20 cellular contexts compared by ENCODE assay signal in genomic region chr14:50957296-50957695, GRCh38. TPM values are rescaled to one million over a fixed set of nuclear protein-coding genes. Genes with fewer than 3 reads are reported as not detected.
DNase-seq lines count a peak whose midpoint lies in the region; ATAC-seq, FAIRE-seq and TF ChIP-seq lines count a peak whose summit lies in the region.
"Had no signal": no experiment of that assay in that cellular context is flagged by ENCODE, and none has a peak within 500 bp of the region (broad histone marks: within the 10 kb centered on the region; RNA-seq: fewer than 3 reads in every experiment).

No MANE protein-coding gene starts in this region.

- dilution Hi-C loops in endothelial cell of umbilical vein (cut with MboI; ENCODE audit: extremely low pct_ligation_motif_present, low sequenced_read_pairs): no loop called here

- TF ChIP-seq POLR2A in endothelial cell of umbilical vein (IDR thresholded peaks at IDR 0.05; ENCODE audit: low read depth, low read length) (no peak), uterus (IDR thresholded peaks at IDR 0.05) (no peak)

- intact Hi-C loops in endothelial cell of umbilical vein (cut with micrococcal nuclease) (loop anchor here (5.0 kb wide), 1 partner anchor 140 kb away; the partner anchor contains the start of gene TRIM9), uterus (cut with DNase I; ENCODE audit: low total_unique reads) (no loop called here)

- no peaks in the 10 kb centered on the region for H3K79me2 ChIP-seq in endothelial cell of umbilical vein (ENCODE audit: control insufficient read depth, insufficient read depth, low read length)

- peaks cover 31% of the 10 kb centered on the region for H3K4me1 ChIP-seq in endothelial cell of umbilical vein (ENCODE audit: control insufficient read depth, extremely low read depth, insufficient read depth, low read length)
- H3K4me1 ChIP-seq in uterus: peaks cover 4% of the 10 kb centered on the region in 2 donors
- H3K4me1 ChIP-seq: testis had no signal

- H3K9ac ChIP-seq in endothelial cell of umbilical vein (replicated peaks; ENCODE audit: extremely low read depth, insufficient read depth, low read length): no peak overlapping the region

- CTCF ChIA-PET in endothelial cell of umbilical vein (lab: Charles Lee): no interaction called here

- H3K36me3 ChIP-seq in endothelial cell of umbilical vein (ENCODE audit: control insufficient read depth in 2 of 2, extremely low read depth in 1 of 2, insufficient read depth in 2 of 2, low read length in 2 of 2) (no peaks in the 10 kb centered on the region), uterus (no peaks in the 10 kb centered on the region)
- H3K36me3 ChIP-seq: gastrocnemius medialis, HAP-1 had no signal

- H3K27me3 ChIP-seq in endothelial cell of umbilical vein (ENCODE audit: control insufficient read depth in 2 of 2, insufficient read depth in 2 of 2, low read length in 2 of 2) (no peaks in the 10 kb centered on the region), uterus (no peaks in the 10 kb centered on the region)
- H3K27me3 ChIP-seq: gastrocnemius medialis, testis had no signal

- H3K27ac ChIP-seq in endothelial cell of umbilical vein (ENCODE audit: insufficient read depth, low read depth, low read length) (no peak overlapping the region), uterus (peak overlapping the region; percentile 70 to 85)
- H3K27ac ChIP-seq: 22Rv1, gastrocnemius medialis, testis had no signal

- H3K4me2 ChIP-seq in endothelial cell of umbilical vein (ENCODE audit: insufficient read depth, low read length): no peak overlapping the region

- ATAC-seq in GM19455 (IDR thresholded peaks at IDR 0.05; ENCODE audit: unreplicated experiment): no peak
- ATAC-seq in HG02571 (IDR thresholded peaks at IDR 0.05; ENCODE audit: unreplicated experiment): no peak
- ATAC-seq: CD8-positive, alpha-beta T cell; gastrocnemius medialis; HepG2 had no signal

- no peak overlapping the region for H3K4me3 ChIP-seq in endothelial cell of umbilical vein (replicated peaks in 1 of 3; ENCODE audit: insufficient read depth in 1 of 3, low read depth in 1 of 3, low read length in 3 of 3)
- H3K4me3 ChIP-seq in uterus: no peak overlapping the region
- H3K4me3 ChIP-seq: gastrocnemius medialis, HAP-1 had no signal

- no peaks in the 10 kb centered on the region for H3K9me1 ChIP-seq in endothelial cell of umbilical vein (replicated peaks; ENCODE audit: control insufficient read depth, extremely low read depth, insufficient read depth, low read length)

- H2AFZ ChIP-seq in endothelial cell of umbilical vein (ENCODE audit: low read depth, low read length): no peak overlapping the region

- no TSS peak for BruUV-seq in endothelial cell of umbilical vein (replicated peaks; lab: Mats Ljungman, UMichigan)

- peak; percentile 46 for DNase-seq in SIG-M5 treated with dmso at 0.1 percent for 504 hours (lab: John Stamatoyannopoulos, UW; ENCODE audit: unreplicated experiment)
- no peak for DNase-seq in SIG-M5 (lab: John Stamatoyannopoulos, UW)
- DNase-seq in RPMI7951 (ENCODE audit: low read depth): peak; percentile 40
- DNase-seq in endothelial cell of umbilical vein (ENCODE audit: low read depth, low spot score): no peak
- peak in 1 of 2 donors; percentile 60 for DNase-seq in uterus
- no peak for DNase-seq in NCI-H2171 (lab: John Stamatoyannopoulos, UW)
- DNase-seq: activated naive CD8-positive, alpha-beta T cell treated with anti-CD3 and anti-CD28 coated beads for 36 hours; activated T-cell treated with anti-CD3 and anti-CD28 coated beads, Interleukin-2, amount 50 U/mL, for 24 hours; CD8-positive, alpha-beta T cell; endodermal cell; gastrocnemius medialis; GF-D8; NCI-H1105; stimulated activated CD4-positive, alpha-beta T cell treated with anti-CD3 and anti-CD28 coated beads, Interleukin-4, amount 100 ng/mL, for 1 hour; testis had no signal

- POLR2A ChIA-PET in endothelial cell of umbilical vein (lab: Charles Lee): interaction anchor here (0.6 kb wide), 1 partner anchor 694 kb away, joined by 3 read pairs; the partner anchor contains the start of gene FRMD6

- no peak for FAIRE-seq in endothelial cell of umbilical vein (lab: Jason Lieb, UNC)
- FAIRE-seq: HepG2 had no signal

- no peaks in the 10 kb centered on the region for H4K20me1 ChIP-seq in endothelial cell of umbilical vein (replicated peaks; ENCODE audit: control insufficient read depth, extremely low read depth, insufficient read depth, low read length)

- TF ChIP-seq CTCF in endothelial cell of umbilical vein (IDR thresholded peaks at IDR 0.05; ENCODE audit: extremely low read depth in 1 of 2, insufficient read depth in 1 of 2, low read depth in 1 of 2, low read length in 2 of 2): no peak
- no peak for TF ChIP-seq CTCF in uterus (IDR thresholded peaks at IDR 0.05)

- H3K9me3 ChIP-seq in endothelial cell of umbilical vein (replicated peaks; ENCODE audit: control insufficient read depth, insufficient read depth, low read length): no peaks in the 10 kb centered on the region
- no peaks in the 10 kb centered on the region for H3K9me3 ChIP-seq in uterus
- H3K9me3 ChIP-seq: gastrocnemius medialis, HAP-1, testis had no signal

TF ChIP-seq in endothelial cell of umbilical vein, 7 proteins besides CTCF, POLR2A, EP300 and RAD21:
- TF ChIP-seq FOS (IDR thresholded peaks at IDR 0.05; ENCODE audit: borderline replicate concordance, insufficient read depth, low read length) (peak; percentile 17), MAX (IDR thresholded peaks at IDR 0.05; ENCODE audit: insufficient read depth, insufficient read length) (no peak)

RNA-seq across cellular contexts. Expression of gene PYGL, which starts 13.0 kb away (rescaled TPM):
- 40.2 and 48.3 TPM in 2 replicates for total RNA-seq in RPMI7951 (2014; rRNA removed; shearing (Covaris generic))
- total RNA-seq in endothelial cell of umbilical vein (45.7 and 46.6 TPM in 2 replicates), uterus (10 to 100 TPM; 15.4 to 62.4 (median 35.2) TPM)
- polyA plus RNA-seq in endothelial cell of umbilical vein: 12.1 and 15.1 TPM in 2 replicates
- 17.5 and 17.9 TPM in 2 replicates for polyA plus RNA-seq in endothelial cell of umbilical vein (2011; cell fraction: cytosol; rRNA removed)
- polyA plus RNA-seq in endothelial cell of umbilical vein (2011; cell fraction: nucleus; rRNA removed): 22.9 and 25.2 TPM in 2 replicates
- 41.9 and 52.6 TPM in 2 replicates for polyA plus RNA-seq in endothelial cell of umbilical vein (2012)
- 15.5 and 19.3 TPM in 2 replicates for polyA minus RNA-seq in endothelial cell of umbilical vein
- 34.3 TPM for polyA minus RNA-seq in endothelial cell of umbilical vein (2011; cell fraction: cytosol; rRNA and poly(A)+ RNA removed)
- 11.5 and 16.6 TPM in 2 replicates for polyA minus RNA-seq in endothelial cell of umbilical vein (2011; cell fraction: nucleus; rRNA and poly(A)+ RNA removed)

Comparison
In these comparisons a context has a peak if more than half of its experiments do, and no peak if none do; other contexts are left out.
1. DNase-seq: peak in SIG-M5 treated with dmso at 0.1 percent for 504 hours (single experiment) and RPMI7951 (single experiment); none in SIG-M5 (single experiment), endothelial cell of umbilical vein (single experiment) and NCI-H2171 (single experiment).